ENCODE assay signal across 8 cellular contexts in the genomic region with DNA sequence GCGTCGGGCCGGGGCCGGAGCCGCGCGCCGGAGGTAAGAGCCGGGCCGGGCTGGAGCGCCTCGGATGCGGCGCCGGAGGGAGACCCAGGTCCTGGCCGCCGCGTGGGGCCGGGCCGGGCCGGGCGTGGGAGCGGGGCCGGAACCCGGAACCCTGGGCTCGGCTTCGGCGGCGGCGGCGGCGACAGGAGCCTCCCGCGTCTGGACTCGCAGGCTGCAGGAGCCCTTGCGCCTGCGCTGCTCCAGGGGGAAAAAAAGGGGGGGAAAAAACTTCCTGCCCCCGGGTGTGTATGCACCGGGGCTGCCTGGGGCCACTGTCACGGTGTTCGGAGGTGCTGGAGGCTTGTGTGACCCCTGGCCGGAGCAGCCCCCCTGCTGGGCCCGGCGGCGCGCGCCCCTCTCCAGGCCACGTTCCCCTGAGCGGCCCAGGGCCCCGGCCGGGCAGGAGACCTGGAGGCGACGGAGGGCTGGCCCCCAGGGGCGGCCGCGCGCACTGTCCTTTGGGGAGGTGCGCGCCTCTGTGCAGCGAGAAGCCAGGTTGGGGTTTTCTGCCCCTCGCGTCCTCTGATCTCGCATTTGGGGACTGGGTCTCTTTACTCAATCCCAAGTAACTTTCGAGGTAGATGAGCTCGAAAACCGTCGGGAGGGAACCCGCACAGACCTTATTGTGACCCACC. TPM values are rescaled to one million over a fixed set of nuclear protein-coding genes. Genes with fewer than 3 reads are reported as not detected.
A peak's percentile ranks its signal among the peaks of the same experiment; 100 is the strongest.
DNase-seq lines count a peak whose midpoint lies in the region; ATAC-seq and TF ChIP-seq lines count a peak whose summit lies in the region.

No MANE protein-coding gene starts in this region.

- no peaks in the 10 kb centered on the region for H3K79me2 ChIP-seq in KMS-11 (ENCODE audit: insufficient read depth, low read depth)

- H3K36me3 ChIP-seq in KMS-11 (ENCODE audit: insufficient read depth) (no peaks in the 10 kb centered on the region), brain microvascular endothelial cell (replicated peaks) (no peaks in the 10 kb centered on the region), thoracic aorta (no peaks in the 10 kb centered on the region)

- TF ChIP-seq CTCF in KMS-11 (conservative IDR thresholded peaks at IDR 0.05; ENCODE audit: low read depth, low read length) (no peak), brain microvascular endothelial cell (IDR thresholded peaks at IDR 0.05; ENCODE audit: low read depth, low read length, missing control alignments) (no peak), thoracic aorta (IDR thresholded peaks at IDR 0.05) (no peak)

- DNase-seq in NCI-H2227 (lab: John Stamatoyannopoulos, UW; ENCODE audit: unreplicated experiment) (peak; percentile 51), NCI-H2227 treated with DMSO at 0.1 percent for 48 hours (lab: John Stamatoyannopoulos, UW) (no peak), brain microvascular endothelial cell (no peak), left kidney (ENCODE audit: low read depth, low spot score) (peak; percentile 58), thoracic aorta (ENCODE audit: low spot score) (no peak)
- DNase-seq in NK-92 treated with Interleukin-12 subunit alpha and Interleukin-12 subunit beta, amount 100 ng/mL, for 24 hours (lab: John Stamatoyannopoulos, UW) = no peak

- H3K27me3 ChIP-seq in KMS-11 (ENCODE audit: insufficient read depth, low read depth) = peaks cover 54% of the 10 kb centered on the region
- no peaks in the 10 kb centered on the region for H3K27me3 ChIP-seq in brain microvascular endothelial cell (replicated peaks)
- H3K27me3 ChIP-seq in thoracic aorta (replicated peaks; ENCODE audit: insufficient read depth) = no peaks in the 10 kb centered on the region

- H3K27ac ChIP-seq in KMS-11 = no peak overlapping the region
- H3K27ac ChIP-seq in brain microvascular endothelial cell = peak overlapping the region; percentile 0
- H3K27ac ChIP-seq in thoracic aorta = peak overlapping the region; percentile 66 to 75

- H2AFZ ChIP-seq in KMS-11 (ENCODE audit: low read depth) = peak overlapping the region; percentile 64

- ATAC-seq in GM21786 (IDR thresholded peaks at IDR 0.05; ENCODE audit: unreplicated experiment) = peak; percentile 17
- ATAC-seq in thoracic aorta (ENCODE audit: insufficient number of reproducible peaks, low FRiP score, low read depth) = peak; percentile 16

- no peaks in the 10 kb centered on the region for H4K20me1 ChIP-seq in KMS-11 (ENCODE audit: insufficient read depth)

- no peak overlapping the region for H3K4me3 ChIP-seq in KMS-11 (IDR thresholded peaks at IDR 0.05; ENCODE audit: insufficient read depth, low read depth, low read length)
- H3K4me3 ChIP-seq in brain microvascular endothelial cell (ENCODE audit: low read depth, low read length) = peak overlapping the region; percentile 59
- H3K4me3 ChIP-seq in thoracic aorta = peak overlapping the region; percentile 88

- peak overlapping the region; percentile 94 for H3K4me2 ChIP-seq in KMS-11

- H3K4me1 ChIP-seq in KMS-11 (ENCODE audit: low read depth, poor library complexity, severe bottlenecking) (peaks cover 13% of the 10 kb centered on the region), thoracic aorta (ENCODE audit: control insufficient read depth in 1 of 2, low read depth in 2 of 2) (peaks cover 0 to 16% of the 10 kb centered on the region in 2 donors)

- H3K9me3 ChIP-seq in thoracic aorta = no peaks in the 10 kb centered on the region

- H3K9ac ChIP-seq in KMS-11 = no peak overlapping the region

- in situ Hi-C loops in brain microvascular endothelial cell (cut with HindIII; ENCODE audit: low pct_ligation_motif_present, low sequenced_read_pairs) = no loop called here

RNA-seq across cellular contexts. Expression of a gene that starts 0.9 kb away (rescaled TPM):
- total RNA-seq in thoracic aorta = 10 to 100 TPM; 18.5 to 24.4 TPM

Comparison
In these comparisons a context has a peak if more than half of its experiments do, and no peak if none do; other contexts are left out.
1. DNase-seq: peak in NCI-H2227 (single experiment) and left kidney (single experiment); none in NCI-H2227 treated with DMSO at 0.1 percent for 48 hours (single experiment), brain microvascular endothelial cell (single experiment), thoracic aorta (single experiment) and NK-92 treated with Interleukin-12 subunit alpha and Interleukin-12 subunit beta, amount 100 ng/mL, for 24 hours (single experiment).